Comparison of ENCODE assay signal across 1 cellular context in the genomic region with DNA sequence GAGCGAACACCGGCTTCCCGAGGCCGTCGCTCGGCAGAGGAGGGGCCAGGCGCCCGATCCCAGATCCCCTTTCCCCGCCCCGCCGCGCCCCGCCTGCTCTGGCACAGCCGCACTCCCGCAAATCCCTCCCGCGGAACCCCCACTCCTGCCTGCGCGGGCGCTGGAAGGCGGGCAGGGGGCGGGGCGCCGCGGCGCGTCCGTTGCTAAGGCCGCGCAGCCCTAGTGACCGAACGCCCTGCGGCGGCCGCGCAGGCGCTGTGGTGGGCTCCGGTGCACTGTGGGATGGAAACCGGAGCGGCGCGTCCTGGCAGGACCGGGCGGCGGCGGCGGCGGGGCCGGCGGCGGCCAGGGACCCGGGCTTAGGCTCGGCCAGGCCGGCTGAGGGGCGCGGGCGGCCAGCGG.
TF ChIP-seq lines count a peak whose summit lies in the region.

A gene with protein sequence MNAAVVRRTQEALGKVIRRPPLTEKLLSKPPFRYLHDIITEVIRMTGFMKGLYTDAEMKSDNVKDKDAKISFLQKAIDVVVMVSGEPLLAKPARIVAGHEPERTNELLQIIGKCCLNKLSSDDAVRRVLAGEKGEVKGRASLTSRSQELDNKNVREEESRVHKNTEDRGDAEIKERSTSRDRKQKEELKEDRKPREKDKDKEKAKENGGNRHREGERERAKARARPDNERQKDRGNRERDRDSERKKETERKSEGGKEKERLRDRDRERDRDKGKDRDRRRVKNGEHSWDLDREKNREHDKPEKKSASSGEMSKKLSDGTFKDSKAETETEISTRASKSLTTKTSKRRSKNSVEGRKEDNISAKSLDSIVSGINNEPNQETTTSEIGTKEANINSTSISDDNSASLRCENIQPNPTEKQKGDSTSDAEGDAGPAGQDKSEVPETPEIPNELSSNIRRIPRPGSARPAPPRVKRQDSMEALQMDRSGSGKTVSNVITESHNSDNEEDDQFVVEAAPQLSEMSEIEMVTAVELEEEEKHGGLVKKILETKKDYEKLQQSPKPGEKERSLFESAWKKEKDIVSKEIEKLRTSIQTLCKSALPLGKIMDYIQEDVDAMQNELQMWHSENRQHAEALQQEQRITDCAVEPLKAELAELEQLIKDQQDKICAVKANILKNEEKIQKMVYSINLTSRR (plus strand): TSS at position 273 of the 402 bp plus-strand sequence. CDS start 145 bp downstream, outside the sequence.

TF ChIP-seq in HepG2, 621 proteins besides CTCF, POLR2A, EP300 and RAD21 (continued from another document and continues in another):
- TF ChIP-seq, protein P1, sequence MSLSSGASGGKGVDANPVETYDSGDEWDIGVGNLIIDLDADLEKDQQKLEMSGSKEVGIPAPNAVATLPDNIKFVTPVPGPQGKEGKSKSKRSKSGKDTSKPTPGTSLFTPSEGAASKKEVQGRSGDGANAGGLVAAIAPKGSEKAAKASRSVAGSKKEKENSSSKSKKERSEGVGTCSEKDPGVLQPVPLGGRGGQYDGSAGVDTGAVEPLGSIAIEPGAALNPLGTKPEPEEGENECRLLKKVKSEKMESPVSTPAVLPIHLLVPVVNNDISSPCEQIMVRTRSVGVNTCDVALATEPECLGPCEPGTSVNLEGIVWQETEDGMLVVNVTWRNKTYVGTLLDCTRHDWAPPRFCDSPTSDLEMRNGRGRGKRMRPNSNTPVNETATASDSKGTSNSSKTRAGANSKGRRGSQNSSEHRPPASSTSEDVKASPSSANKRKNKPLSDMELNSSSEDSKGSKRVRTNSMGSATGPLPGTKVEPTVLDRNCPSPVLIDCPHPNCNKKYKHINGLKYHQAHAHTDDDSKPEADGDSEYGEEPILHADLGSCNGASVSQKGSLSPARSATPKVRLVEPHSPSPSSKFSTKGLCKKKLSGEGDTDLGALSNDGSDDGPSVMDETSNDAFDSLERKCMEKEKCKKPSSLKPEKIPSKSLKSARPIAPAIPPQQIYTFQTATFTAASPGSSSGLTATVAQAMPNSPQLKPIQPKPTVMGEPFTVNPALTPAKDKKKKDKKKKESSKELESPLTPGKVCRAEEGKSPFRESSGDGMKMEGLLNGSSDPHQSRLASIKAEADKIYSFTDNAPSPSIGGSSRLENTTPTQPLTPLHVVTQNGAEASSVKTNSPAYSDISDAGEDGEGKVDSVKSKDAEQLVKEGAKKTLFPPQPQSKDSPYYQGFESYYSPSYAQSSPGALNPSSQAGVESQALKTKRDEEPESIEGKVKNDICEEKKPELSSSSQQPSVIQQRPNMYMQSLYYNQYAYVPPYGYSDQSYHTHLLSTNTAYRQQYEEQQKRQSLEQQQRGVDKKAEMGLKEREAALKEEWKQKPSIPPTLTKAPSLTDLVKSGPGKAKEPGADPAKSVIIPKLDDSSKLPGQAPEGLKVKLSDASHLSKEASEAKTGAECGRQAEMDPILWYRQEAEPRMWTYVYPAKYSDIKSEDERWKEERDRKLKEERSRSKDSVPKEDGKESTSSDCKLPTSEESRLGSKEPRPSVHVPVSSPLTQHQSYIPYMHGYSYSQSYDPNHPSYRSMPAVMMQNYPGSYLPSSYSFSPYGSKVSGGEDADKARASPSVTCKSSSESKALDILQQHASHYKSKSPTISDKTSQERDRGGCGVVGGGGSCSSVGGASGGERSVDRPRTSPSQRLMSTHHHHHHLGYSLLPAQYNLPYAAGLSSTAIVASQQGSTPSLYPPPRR (CRISPR knock-in tag; IDR thresholded peaks at IDR 0.05; ENCODE audit: borderline replicate concordance): no peak
- TF ChIP-seq PAX8 (CRISPR knock-in tag; IDR thresholded peaks at IDR 0.05; ENCODE audit: borderline replicate concordance) (no peak), RORA (CRISPR knock-in tag; IDR thresholded peaks at IDR 0.05) (no peak), ZNF737 (CRISPR knock-in tag; IDR thresholded peaks at IDR 0.05; ENCODE audit: borderline replicate concordance) (no peak), PHF5A (CRISPR knock-in tag; IDR thresholded peaks at IDR 0.05; ENCODE audit: low read depth, unreplicated experiment) (no peak), ZNF431 (CRISPR knock-in tag; IDR thresholded peaks at IDR 0.05; ENCODE audit: borderline replicate concordance, low read depth) (no peak), NR2F6 (IDR thresholded peaks at IDR 0.05) (no peak), NR2F6 (CRISPR knock-in tag; IDR thresholded peaks at IDR 0.05) (no peak; the same call in 1 of the 2 replicates), GPN1 (CRISPR knock-in tag; IDR thresholded peaks at IDR 0.05; ENCODE audit: borderline replicate concordance) (no peak), XBP1 (CRISPR knock-in tag; IDR thresholded peaks at IDR 0.05) (no peak), FOXO1 (CRISPR knock-in tag; IDR thresholded peaks at IDR 0.05) (no peak; the same call in 1 of the 2 replicates), REL (CRISPR knock-in tag; conservative IDR thresholded peaks at IDR 0.05) (no peak), SIX1 (CRISPR knock-in tag; IDR thresholded peaks at IDR 0.05; ENCODE audit: borderline replicate concordance) (no peak), RARA (CRISPR knock-in tag; IDR thresholded peaks at IDR 0.05) (no peak), MBNL3 (CRISPR knock-in tag; conservative IDR thresholded peaks at IDR 0.05) (no peak), SP140L (CRISPR knock-in tag; IDR thresholded peaks at IDR 0.05; ENCODE audit: borderline replicate concordance) (no peak), ZNF264 (CRISPR knock-in tag; IDR thresholded peaks at IDR 0.05) (no peak), RFX3 (CRISPR knock-in tag; IDR thresholded peaks at IDR 0.05) (peak; percentile 86), ZNF776 (CRISPR knock-in tag; IDR thresholded peaks at IDR 0.05) (no peak), YY1 (IDR thresholded peaks at IDR 0.05; ENCODE audit: insufficient read depth, insufficient replicate concordance, low read depth, low read length) (peak; percentile 54), KDM5A (IDR thresholded peaks at IDR 0.05; ENCODE audit: borderline replicate concordance, low read length) (no peak), ZNF124 (CRISPR knock-in tag; IDR thresholded peaks at IDR 0.05) (no peak), HOXA3 (CRISPR knock-in tag; IDR thresholded peaks at IDR 0.05) (peak; percentile 66), ZNF224 (CRISPR knock-in tag; IDR thresholded peaks at IDR 0.05) (no peak)
- TF ChIP-seq, protein P2, sequence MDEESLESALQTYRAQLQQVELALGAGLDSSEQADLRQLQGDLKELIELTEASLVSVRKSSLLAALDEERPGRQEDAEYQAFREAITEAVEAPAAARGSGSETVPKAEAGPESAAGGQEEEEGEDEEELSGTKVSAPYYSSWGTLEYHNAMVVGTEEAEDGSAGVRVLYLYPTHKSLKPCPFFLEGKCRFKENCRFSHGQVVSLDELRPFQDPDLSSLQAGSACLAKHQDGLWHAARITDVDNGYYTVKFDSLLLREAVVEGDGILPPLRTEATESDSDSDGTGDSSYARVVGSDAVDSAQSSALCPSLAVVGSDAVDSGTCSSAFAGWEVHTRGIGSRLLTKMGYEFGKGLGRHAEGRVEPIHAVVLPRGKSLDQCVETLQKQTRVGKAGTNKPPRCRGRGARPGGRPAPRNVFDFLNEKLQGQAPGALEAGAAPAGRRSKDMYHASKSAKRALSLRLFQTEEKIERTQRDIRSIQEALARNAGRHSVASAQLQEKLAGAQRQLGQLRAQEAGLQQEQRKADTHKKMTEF (CRISPR knock-in tag; IDR thresholded peaks at IDR 0.05): no peak
- TF ChIP-seq, protein P3, sequence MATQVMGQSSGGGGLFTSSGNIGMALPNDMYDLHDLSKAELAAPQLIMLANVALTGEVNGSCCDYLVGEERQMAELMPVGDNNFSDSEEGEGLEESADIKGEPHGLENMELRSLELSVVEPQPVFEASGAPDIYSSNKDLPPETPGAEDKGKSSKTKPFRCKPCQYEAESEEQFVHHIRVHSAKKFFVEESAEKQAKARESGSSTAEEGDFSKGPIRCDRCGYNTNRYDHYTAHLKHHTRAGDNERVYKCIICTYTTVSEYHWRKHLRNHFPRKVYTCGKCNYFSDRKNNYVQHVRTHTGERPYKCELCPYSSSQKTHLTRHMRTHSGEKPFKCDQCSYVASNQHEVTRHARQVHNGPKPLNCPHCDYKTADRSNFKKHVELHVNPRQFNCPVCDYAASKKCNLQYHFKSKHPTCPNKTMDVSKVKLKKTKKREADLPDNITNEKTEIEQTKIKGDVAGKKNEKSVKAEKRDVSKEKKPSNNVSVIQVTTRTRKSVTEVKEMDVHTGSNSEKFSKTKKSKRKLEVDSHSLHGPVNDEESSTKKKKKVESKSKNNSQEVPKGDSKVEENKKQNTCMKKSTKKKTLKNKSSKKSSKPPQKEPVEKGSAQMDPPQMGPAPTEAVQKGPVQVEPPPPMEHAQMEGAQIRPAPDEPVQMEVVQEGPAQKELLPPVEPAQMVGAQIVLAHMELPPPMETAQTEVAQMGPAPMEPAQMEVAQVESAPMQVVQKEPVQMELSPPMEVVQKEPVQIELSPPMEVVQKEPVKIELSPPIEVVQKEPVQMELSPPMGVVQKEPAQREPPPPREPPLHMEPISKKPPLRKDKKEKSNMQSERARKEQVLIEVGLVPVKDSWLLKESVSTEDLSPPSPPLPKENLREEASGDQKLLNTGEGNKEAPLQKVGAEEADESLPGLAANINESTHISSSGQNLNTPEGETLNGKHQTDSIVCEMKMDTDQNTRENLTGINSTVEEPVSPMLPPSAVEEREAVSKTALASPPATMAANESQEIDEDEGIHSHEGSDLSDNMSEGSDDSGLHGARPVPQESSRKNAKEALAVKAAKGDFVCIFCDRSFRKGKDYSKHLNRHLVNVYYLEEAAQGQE (IDR thresholded peaks at IDR 0.05; ENCODE audit: borderline replicate concordance in 1 of 2, low read depth in 1 of 2, low read length in 2 of 2): no peak
- TF ChIP-seq, protein P4, sequence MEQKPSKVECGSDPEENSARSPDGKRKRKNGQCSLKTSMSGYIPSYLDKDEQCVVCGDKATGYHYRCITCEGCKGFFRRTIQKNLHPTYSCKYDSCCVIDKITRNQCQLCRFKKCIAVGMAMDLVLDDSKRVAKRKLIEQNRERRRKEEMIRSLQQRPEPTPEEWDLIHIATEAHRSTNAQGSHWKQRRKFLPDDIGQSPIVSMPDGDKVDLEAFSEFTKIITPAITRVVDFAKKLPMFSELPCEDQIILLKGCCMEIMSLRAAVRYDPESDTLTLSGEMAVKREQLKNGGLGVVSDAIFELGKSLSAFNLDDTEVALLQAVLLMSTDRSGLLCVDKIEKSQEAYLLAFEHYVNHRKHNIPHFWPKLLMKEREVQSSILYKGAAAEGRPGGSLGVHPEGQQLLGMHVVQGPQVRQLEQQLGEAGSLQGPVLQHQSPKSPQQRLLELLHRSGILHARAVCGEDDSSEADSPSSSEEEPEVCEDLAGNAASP (CRISPR knock-in tag; IDR thresholded peaks at IDR 0.05; ENCODE audit: borderline replicate concordance): 0 out of 2 replicates have a peak, but pooled peaks have one; percentile 19
- TF ChIP-seq, protein P5, sequence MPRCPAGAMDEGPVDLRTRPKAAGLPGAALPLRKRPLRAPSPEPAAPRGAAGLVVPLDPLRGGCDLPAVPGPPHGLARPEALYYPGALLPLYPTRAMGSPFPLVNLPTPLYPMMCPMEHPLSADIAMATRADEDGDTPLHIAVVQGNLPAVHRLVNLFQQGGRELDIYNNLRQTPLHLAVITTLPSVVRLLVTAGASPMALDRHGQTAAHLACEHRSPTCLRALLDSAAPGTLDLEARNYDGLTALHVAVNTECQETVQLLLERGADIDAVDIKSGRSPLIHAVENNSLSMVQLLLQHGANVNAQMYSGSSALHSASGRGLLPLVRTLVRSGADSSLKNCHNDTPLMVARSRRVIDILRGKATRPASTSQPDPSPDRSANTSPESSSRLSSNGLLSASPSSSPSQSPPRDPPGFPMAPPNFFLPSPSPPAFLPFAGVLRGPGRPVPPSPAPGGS (CRISPR knock-in tag; IDR thresholded peaks at IDR 0.05): peak; percentile 40
- TF ChIP-seq, protein P6, sequence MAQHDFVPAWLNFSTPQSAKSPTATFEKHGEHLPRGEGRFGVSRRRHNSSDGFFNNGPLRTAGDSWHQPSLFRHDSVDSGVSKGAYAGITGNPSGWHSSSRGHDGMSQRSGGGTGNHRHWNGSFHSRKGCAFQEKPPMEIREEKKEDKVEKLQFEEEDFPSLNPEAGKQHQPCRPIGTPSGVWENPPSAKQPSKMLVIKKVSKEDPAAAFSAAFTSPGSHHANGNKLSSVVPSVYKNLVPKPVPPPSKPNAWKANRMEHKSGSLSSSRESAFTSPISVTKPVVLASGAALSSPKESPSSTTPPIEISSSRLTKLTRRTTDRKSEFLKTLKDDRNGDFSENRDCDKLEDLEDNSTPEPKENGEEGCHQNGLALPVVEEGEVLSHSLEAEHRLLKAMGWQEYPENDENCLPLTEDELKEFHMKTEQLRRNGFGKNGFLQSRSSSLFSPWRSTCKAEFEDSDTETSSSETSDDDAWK (CRISPR knock-in tag; IDR thresholded peaks at IDR 0.05): no peak
- TF ChIP-seq, protein P7, sequence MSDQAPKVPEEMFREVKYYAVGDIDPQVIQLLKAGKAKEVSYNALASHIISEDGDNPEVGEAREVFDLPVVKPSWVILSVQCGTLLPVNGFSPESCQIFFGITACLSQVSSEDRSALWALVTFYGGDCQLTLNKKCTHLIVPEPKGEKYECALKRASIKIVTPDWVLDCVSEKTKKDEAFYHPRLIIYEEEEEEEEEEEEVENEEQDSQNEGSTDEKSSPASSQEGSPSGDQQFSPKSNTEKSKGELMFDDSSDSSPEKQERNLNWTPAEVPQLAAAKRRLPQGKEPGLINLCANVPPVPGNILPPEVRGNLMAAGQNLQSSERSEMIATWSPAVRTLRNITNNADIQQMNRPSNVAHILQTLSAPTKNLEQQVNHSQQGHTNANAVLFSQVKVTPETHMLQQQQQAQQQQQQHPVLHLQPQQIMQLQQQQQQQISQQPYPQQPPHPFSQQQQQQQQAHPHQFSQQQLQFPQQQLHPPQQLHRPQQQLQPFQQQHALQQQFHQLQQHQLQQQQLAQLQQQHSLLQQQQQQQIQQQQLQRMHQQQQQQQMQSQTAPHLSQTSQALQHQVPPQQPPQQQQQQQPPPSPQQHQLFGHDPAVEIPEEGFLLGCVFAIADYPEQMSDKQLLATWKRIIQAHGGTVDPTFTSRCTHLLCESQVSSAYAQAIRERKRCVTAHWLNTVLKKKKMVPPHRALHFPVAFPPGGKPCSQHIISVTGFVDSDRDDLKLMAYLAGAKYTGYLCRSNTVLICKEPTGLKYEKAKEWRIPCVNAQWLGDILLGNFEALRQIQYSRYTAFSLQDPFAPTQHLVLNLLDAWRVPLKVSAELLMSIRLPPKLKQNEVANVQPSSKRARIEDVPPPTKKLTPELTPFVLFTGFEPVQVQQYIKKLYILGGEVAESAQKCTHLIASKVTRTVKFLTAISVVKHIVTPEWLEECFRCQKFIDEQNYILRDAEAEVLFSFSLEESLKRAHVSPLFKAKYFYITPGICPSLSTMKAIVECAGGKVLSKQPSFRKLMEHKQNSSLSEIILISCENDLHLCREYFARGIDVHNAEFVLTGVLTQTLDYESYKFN (CRISPR knock-in tag; conservative IDR thresholded peaks at IDR 0.05): 0 out of 2 replicates have a peak, but pooled peaks have one; percentile 41
- TF ChIP-seq, protein P8, sequence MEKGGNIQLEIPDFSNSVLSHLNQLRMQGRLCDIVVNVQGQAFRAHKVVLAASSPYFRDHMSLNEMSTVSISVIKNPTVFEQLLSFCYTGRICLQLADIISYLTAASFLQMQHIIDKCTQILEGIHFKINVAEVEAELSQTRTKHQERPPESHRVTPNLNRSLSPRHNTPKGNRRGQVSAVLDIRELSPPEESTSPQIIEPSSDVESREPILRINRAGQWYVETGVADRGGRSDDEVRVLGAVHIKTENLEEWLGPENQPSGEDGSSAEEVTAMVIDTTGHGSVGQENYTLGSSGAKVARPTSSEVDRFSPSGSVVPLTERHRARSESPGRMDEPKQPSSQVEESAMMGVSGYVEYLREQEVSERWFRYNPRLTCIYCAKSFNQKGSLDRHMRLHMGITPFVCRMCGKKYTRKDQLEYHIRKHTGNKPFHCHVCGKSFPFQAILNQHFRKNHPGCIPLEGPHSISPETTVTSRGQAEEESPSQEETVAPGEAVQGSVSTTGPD (CRISPR knock-in tag; IDR thresholded peaks at IDR 0.05): no peak
